19 cellular contexts compared by ENCODE assay signal in the genomic region with DNA sequence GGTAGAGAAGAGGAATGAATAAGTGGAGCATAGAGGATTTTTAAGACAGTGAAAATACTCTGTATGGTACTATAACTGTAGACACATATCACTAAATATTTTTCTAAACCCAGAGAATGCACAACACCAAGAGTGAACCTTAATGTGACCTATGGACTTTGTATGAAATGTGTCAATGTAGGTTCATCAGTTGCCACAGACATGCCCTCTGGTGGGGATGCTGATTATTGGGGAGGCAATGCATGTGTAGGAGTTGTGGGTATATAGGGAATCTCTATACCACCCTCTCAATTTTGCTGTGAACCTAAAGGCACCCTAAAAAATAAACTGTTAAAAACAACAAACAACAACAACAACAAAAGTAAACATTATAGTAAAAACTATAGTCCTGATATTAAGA.
DNase-seq lines count a peak whose midpoint lies in the region; ATAC-seq and TF ChIP-seq lines count a peak whose summit lies in the region.
"Had no signal": no experiment of that assay in that cellular context is flagged by ENCODE, and none has a peak within 500 bp of the region (broad histone marks: within the 10 kb centered on the region; RNA-seq: fewer than 3 reads in every experiment).

No MANE protein-coding gene starts in this region.

- H3K27me3 ChIP-seq in DND-41 (ENCODE audit: insufficient read depth, low read length, poor library complexity) (no peaks in the 10 kb centered on the region), brain microvascular endothelial cell (replicated peaks) (no peaks in the 10 kb centered on the region), liver (ENCODE audit: control insufficient read depth in 4 of 4, insufficient read depth in 4 of 4, low read length in 3 of 4) (no peaks in the 10 kb centered on the region)
- H3K27me3 ChIP-seq in naive thymus-derived CD4-positive, alpha-beta T cell (ENCODE audit: control insufficient read depth in 2 of 2, insufficient read depth in 2 of 2, low read length in 2 of 2), result no peaks in the 10 kb centered on the region
- H3K27me3 ChIP-seq: ovary, vagina had no signal

- DNase-seq in DND-41, result no peak
- DNase-seq in NAMALWA (ENCODE audit: low spot score), result peak; percentile 37
- DNase-seq in brain microvascular endothelial cell, result no peak
- DNase-seq in naive thymus-derived CD4-positive, alpha-beta T cell, result no peak
- DNase-seq in NCI-H2227 treated with DMSO at 0.1 percent for 48 hours (lab: John Stamatoyannopoulos, UW), result no peak
- no peak for DNase-seq in GM03348 (ENCODE audit: low spot score)
- DNase-seq in activated CD4-positive, alpha-beta T cell treated with anti-CD3 and anti-CD28 coated beads for 1 hour, result no peak
- DNase-seq: activated CD4-positive, CD25-positive, alpha-beta regulatory T cell treated with anti-CD3 and anti-CD28 coated beads, Interleukin-2, amount 50 U/mL, for 72 hours; activated gamma-delta T cell; AML-193; amniotic stem cell; cerebellar nuclear complex; HCEC 1CT; ovary; SIG-M5; stimulated activated CD4-positive, alpha-beta T cell treated with anti-CD3 and anti-CD28 coated beads, Interleukin-2, amount 100 ng/mL, for 24 hours had no signal

- H4K20me1 ChIP-seq in DND-41 (ENCODE audit: insufficient read depth, low read length), result no peaks in the 10 kb centered on the region

- no peak overlapping the region for H3K4me3 Mint-ChIP-seq in naive thymus-derived CD4-positive, alpha-beta T cell

- POLR2A ChIA-PET in naive thymus-derived CD4-positive, alpha-beta T cell (lab: Charles Lee), result no interaction called here

- H3K9me3 Mint-ChIP-seq in naive thymus-derived CD4-positive, alpha-beta T cell, result peaks cover 0 to 15% (median 4%) of the 10 kb centered on the region in 11 donors

- peaks cover 0 to 5% (median 0%) of the 10 kb centered on the region in 5 donors for H3K27me3 Mint-ChIP-seq in naive thymus-derived CD4-positive, alpha-beta T cell

- no peak overlapping the region for H3K4me2 ChIP-seq in DND-41 (ENCODE audit: insufficient read depth, low read length)

- H3K9me3 ChIP-seq in DND-41 (ENCODE audit: insufficient read depth, low read length, severe bottlenecking), result no peaks in the 10 kb centered on the region
- peaks cover 0 to 6% (median 0%) of the 10 kb centered on the region in 4 donors for H3K9me3 ChIP-seq in liver (ENCODE audit: control insufficient read depth in 4 of 4, low read length in 3 of 4)
- H3K9me3 ChIP-seq in naive thymus-derived CD4-positive, alpha-beta T cell (ENCODE audit: control insufficient read depth in 2 of 3, low read length in 3 of 3), result no peaks in the 10 kb centered on the region
- H3K9me3 ChIP-seq: Caco-2, ovary, vagina had no signal

- in situ Hi-C loops in brain microvascular endothelial cell (cut with HindIII; ENCODE audit: low pct_ligation_motif_present, low sequenced_read_pairs), result no loop called here

- H3K27ac ChIP-seq in DND-41 (ENCODE audit: low read length) (no peak overlapping the region), brain microvascular endothelial cell (no peak overlapping the region), liver (ENCODE audit: low read depth in 1 of 2, low read length in 2 of 2) (no peak overlapping the region)
- H3K27ac ChIP-seq in naive thymus-derived CD4-positive, alpha-beta T cell (ENCODE audit: low read depth, low read length), result no peak overlapping the region
- H3K27ac ChIP-seq: ovary, vagina had no signal

- no peak overlapping the region for H3K4me3 ChIP-seq in DND-41 (ENCODE audit: low read depth in 1 of 2, low read length in 2 of 2)
- no peak overlapping the region for H3K4me3 ChIP-seq in brain microvascular endothelial cell (ENCODE audit: low read depth, low read length)
- H3K4me3 ChIP-seq in liver (ENCODE audit: low read depth in 1 of 3, low read length in 3 of 3), result no peak overlapping the region
- H3K4me3 ChIP-seq in naive thymus-derived CD4-positive, alpha-beta T cell (ENCODE audit: low read length), result no peak overlapping the region
- H3K4me3 ChIP-seq: ovary, vagina had no signal

- ATAC-seq in DND-41 (ENCODE audit: insufficient read depth, low read depth), result no peak
- ATAC-seq in naive thymus-derived CD4-positive, alpha-beta T cell, result no peak

- no peaks in the 10 kb centered on the region for H3K79me2 ChIP-seq in DND-41 (ENCODE audit: insufficient read depth, low read length)

- CTCF ChIA-PET in naive thymus-derived CD4-positive, alpha-beta T cell (lab: Charles Lee), result no interaction called here

- no peaks in the 10 kb centered on the region for H3K4me1 ChIP-seq in DND-41 (ENCODE audit: insufficient read depth, low read length)
- H3K4me1 ChIP-seq in liver (ENCODE audit: control insufficient read depth in 4 of 4, insufficient read depth in 4 of 4, low read length in 3 of 4), result peaks cover 0 to 8% (median 2%) of the 10 kb centered on the region in 4 donors
- no peaks in the 10 kb centered on the region for H3K4me1 ChIP-seq in naive thymus-derived CD4-positive, alpha-beta T cell (ENCODE audit: control insufficient read depth in 2 of 2, insufficient read depth in 2 of 2, low read length in 2 of 2)
- H3K4me1 ChIP-seq: Caco-2, vagina had no signal

- no peak overlapping the region for H3K27ac Mint-ChIP-seq in naive thymus-derived CD4-positive, alpha-beta T cell

- intact Hi-C loops in naive thymus-derived CD4-positive, alpha-beta T cell (cut with micrococcal nuclease), result no loop called here

- no peak overlapping the region for H3K9ac ChIP-seq in DND-41 (ENCODE audit: low read depth, low read length)
- no peak overlapping the region for H3K9ac ChIP-seq in liver (ENCODE audit: low read depth in 1 of 2, low read length in 2 of 2)

- H3K4me1 Mint-ChIP-seq in naive thymus-derived CD4-positive, alpha-beta T cell, result no peaks in the 10 kb centered on the region

- H3K36me3 ChIP-seq in DND-41 (ENCODE audit: insufficient read depth, low read length), result no peaks in the 10 kb centered on the region
- no peaks in the 10 kb centered on the region for H3K36me3 ChIP-seq in brain microvascular endothelial cell (replicated peaks)
- H3K36me3 ChIP-seq in liver (ENCODE audit: control insufficient read depth in 4 of 4, insufficient read depth in 3 of 4, low read depth in 1 of 4, low read length in 3 of 4), result no peaks in the 10 kb centered on the region
- no peaks in the 10 kb centered on the region for H3K36me3 ChIP-seq in naive thymus-derived CD4-positive, alpha-beta T cell (ENCODE audit: control insufficient read depth in 2 of 3, insufficient read depth in 3 of 3, low read length in 3 of 3)
- H3K36me3 ChIP-seq: ovary, vagina had no signal

- H2AFZ ChIP-seq in DND-41 (ENCODE audit: low read depth, low read length), result no peak overlapping the region

- TF ChIP-seq RAD21 in liver (IDR thresholded peaks at IDR 0.05), result peak; percentile 57 to 64

- peak; percentile 5 for TF ChIP-seq CTCF in DND-41 (IDR thresholded peaks at IDR 0.05; ENCODE audit: borderline replicate concordance, extremely low read depth, low read length, poor library complexity, severe bottlenecking)
- TF ChIP-seq CTCF in brain microvascular endothelial cell (IDR thresholded peaks at IDR 0.05; ENCODE audit: low read depth, low read length, missing control alignments), result peak; percentile 28
- TF ChIP-seq CTCF in liver (IDR thresholded peaks at IDR 0.05; ENCODE audit: low read depth, low read length, missing input control), result peak; percentile 29

- no peaks in the 10 kb centered on the region for H3K36me3 Mint-ChIP-seq in naive thymus-derived CD4-positive, alpha-beta T cell

TF ChIP-seq in liver, 16 proteins besides CTCF, POLR2A, EP300 and RAD21 (continues in another document):
- TF ChIP-seq, protein P1, sequence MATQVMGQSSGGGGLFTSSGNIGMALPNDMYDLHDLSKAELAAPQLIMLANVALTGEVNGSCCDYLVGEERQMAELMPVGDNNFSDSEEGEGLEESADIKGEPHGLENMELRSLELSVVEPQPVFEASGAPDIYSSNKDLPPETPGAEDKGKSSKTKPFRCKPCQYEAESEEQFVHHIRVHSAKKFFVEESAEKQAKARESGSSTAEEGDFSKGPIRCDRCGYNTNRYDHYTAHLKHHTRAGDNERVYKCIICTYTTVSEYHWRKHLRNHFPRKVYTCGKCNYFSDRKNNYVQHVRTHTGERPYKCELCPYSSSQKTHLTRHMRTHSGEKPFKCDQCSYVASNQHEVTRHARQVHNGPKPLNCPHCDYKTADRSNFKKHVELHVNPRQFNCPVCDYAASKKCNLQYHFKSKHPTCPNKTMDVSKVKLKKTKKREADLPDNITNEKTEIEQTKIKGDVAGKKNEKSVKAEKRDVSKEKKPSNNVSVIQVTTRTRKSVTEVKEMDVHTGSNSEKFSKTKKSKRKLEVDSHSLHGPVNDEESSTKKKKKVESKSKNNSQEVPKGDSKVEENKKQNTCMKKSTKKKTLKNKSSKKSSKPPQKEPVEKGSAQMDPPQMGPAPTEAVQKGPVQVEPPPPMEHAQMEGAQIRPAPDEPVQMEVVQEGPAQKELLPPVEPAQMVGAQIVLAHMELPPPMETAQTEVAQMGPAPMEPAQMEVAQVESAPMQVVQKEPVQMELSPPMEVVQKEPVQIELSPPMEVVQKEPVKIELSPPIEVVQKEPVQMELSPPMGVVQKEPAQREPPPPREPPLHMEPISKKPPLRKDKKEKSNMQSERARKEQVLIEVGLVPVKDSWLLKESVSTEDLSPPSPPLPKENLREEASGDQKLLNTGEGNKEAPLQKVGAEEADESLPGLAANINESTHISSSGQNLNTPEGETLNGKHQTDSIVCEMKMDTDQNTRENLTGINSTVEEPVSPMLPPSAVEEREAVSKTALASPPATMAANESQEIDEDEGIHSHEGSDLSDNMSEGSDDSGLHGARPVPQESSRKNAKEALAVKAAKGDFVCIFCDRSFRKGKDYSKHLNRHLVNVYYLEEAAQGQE (IDR thresholded peaks at IDR 0.05), result no peak
- TF ChIP-seq GABPA (IDR thresholded peaks at IDR 0.05 in 1 of 2, conservative IDR thresholded peaks at IDR 0.05 in 1 of 2) (no peak), RXRA (IDR thresholded peaks at IDR 0.05) (peak; percentile 45 to 48), HNF4G (IDR thresholded peaks at IDR 0.05) (peak; percentile 68), YY1 (IDR thresholded peaks at IDR 0.05) (no peak), FOXA1 (IDR thresholded peaks at IDR 0.05) (no peak), TAF1 (conservative IDR thresholded peaks at IDR 0.05) (no peak), HNF4A (conservative IDR thresholded peaks at IDR 0.05) (peak; percentile 89), SP1 (IDR thresholded peaks at IDR 0.05) (peak; percentile 23)
- TF ChIP-seq, protein P2, sequence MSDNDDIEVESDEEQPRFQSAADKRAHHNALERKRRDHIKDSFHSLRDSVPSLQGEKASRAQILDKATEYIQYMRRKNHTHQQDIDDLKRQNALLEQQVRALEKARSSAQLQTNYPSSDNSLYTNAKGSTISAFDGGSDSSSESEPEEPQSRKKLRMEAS (IDR thresholded peaks at IDR 0.05), result no peak
- TF ChIP-seq, protein P3, sequence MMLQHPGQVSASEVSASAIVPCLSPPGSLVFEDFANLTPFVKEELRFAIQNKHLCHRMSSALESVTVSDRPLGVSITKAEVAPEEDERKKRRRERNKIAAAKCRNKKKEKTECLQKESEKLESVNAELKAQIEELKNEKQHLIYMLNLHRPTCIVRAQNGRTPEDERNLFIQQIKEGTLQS (IDR thresholded peaks at IDR 0.05), result no peak
